In genomic region chr12:57012600-57013465, GRCh38 we compare ENCODE assay signal across 12 cellular contexts. TPM values are rescaled to one million over a fixed set of nuclear protein-coding genes. Genes with fewer than 3 reads are reported as not detected.
DNase-seq lines count a peak whose midpoint lies in the region; ATAC-seq and TF ChIP-seq lines count a peak whose summit lies in the region.
"Had no signal": no experiment of that assay in that cellular context is flagged by ENCODE, and none has a peak within 500 bp of the region (broad histone marks: within the 10 kb centered on the region; RNA-seq: fewer than 3 reads in every experiment).

No MANE protein-coding gene starts in this region.

- H3K4me1 ChIP-seq in PC-9 (replicated peaks; ENCODE audit: insufficient read depth): no peaks in the 10 kb centered on the region; the same call in 1 of the 2 replicates
- H3K4me1 ChIP-seq: suprapubic skin had no signal

- H3K4me3 ChIP-seq in PC-9: no peak overlapping the region
- H3K4me3 ChIP-seq: suprapubic skin had no signal

- no peak overlapping the region for H3K27ac Mint-ChIP-seq in memory B cell

- ATAC-seq in GM21390 (IDR thresholded peaks at IDR 0.05; ENCODE audit: unreplicated experiment) (peak; percentile 91), HG03135 (IDR thresholded peaks at IDR 0.05; ENCODE audit: unreplicated experiment) (peak; percentile 48), memory B cell (ENCODE audit: low read depth) (peak; percentile 56), HG03457 (IDR thresholded peaks at IDR 0.05; ENCODE audit: unreplicated experiment) (no peak)
- ATAC-seq: PC-3 had no signal

- POLR2A ChIA-PET in PC-9 (lab: Charles Lee; ENCODE audit: unreplicated experiment): no interaction called here

- H3K79me2 ChIP-seq in PC-9 (ENCODE audit: low read depth): no peaks in the 10 kb centered on the region

- H3K9me3 Mint-ChIP-seq in memory B cell: no peaks in the 10 kb centered on the region
- H3K9me3 Mint-ChIP-seq: brain had no signal

- DNase-seq in DMS 273 (lab: John Stamatoyannopoulos, UW; ENCODE audit: unreplicated experiment): peak; percentile 31
- no peak for DNase-seq in DMS 273 treated with DMSO at 0.1 percent for 48 hours (lab: John Stamatoyannopoulos, UW)
- DNase-seq in memory B cell (ENCODE audit: low spot score in 2 of 2): no peak
- no peak for DNase-seq in PC-9
- DNase-seq in stimulated activated naive CD4-positive, alpha-beta T cell treated with Interleukin-2 at 50 U/mL for 16 hours (lab: John Stamatoyannopoulos, UW): no peak
- DNase-seq: PC-3 had no signal

- H3K9me2 ChIP-seq in PC-9 (ENCODE audit: insufficient read depth): no peaks in the 10 kb centered on the region

- CTCF ChIA-PET in PC-9 (lab: Charles Lee): interaction anchor here (0.6 kb wide), 1 partner anchor 227 kb away, joined by 3 read pairs; no protein-coding TSS in a partner anchor

- H3K9me3 ChIP-seq in PC-9 (ENCODE audit: insufficient read depth, low read depth): no peaks in the 10 kb centered on the region
- H3K9me3 ChIP-seq: suprapubic skin had no signal

- no peaks in the 10 kb centered on the region for H4K20me1 ChIP-seq in PC-9 (ENCODE audit: insufficient read depth)

- H3K4me3 Mint-ChIP-seq in memory B cell: no peak overlapping the region

- BruUV-seq in PC-9 (replicated peaks; lab: Mats Ljungman, UMichigan): no TSS peak

- no peaks in the 10 kb centered on the region for H3K36me3 Mint-ChIP-seq in memory B cell
- H3K36me3 Mint-ChIP-seq: brain had no signal

- H3K4me1 Mint-ChIP-seq in memory B cell: peaks cover 13% of the 10 kb centered on the region

- no peaks in the 10 kb centered on the region; the same call in 1 of the 2 replicates for H3F3A ChIP-seq in PC-9 (ENCODE audit: insufficient read depth, low read depth)

- TF ChIP-seq CTCF in PC-9 (conservative IDR thresholded peaks at IDR 0.05): no peak

- no peaks in the 10 kb centered on the region for H3K36me3 ChIP-seq in PC-9 (ENCODE audit: low read depth)
- H3K36me3 ChIP-seq: suprapubic skin had no signal

- H3K4me2 ChIP-seq in PC-9: no peak overlapping the region

- H3K27me3 ChIP-seq in PC-9 (ENCODE audit: insufficient read depth, low read depth): peaks cover 48% of the 10 kb centered on the region

- intact Hi-C loops in PC-9 (cut with micrococcal nuclease; ENCODE audit: unreplicated experiment): no loop called here

- no peak overlapping the region for H3K27ac ChIP-seq in PC-9
- H3K27ac ChIP-seq: 22Rv1, suprapubic skin had no signal

- no peak overlapping the region for H2AFZ ChIP-seq in PC-9

- peaks cover 3% of the 10 kb centered on the region for H3K27me3 Mint-ChIP-seq in memory B cell

RNA-seq across cellular contexts. Expression of gene TAC3, which starts 3.5 kb away (rescaled TPM):
- total RNA-seq in PC-9 (2021): not detected in 2 replicates
- total RNA-seq: PC-3, suprapubic skin had no signal

RNA-seq across cellular contexts. Expression of gene ZBTB39, which starts 6.5 kb away (rescaled TPM):
- total RNA-seq in PC-9 (2021): 6.5 and 7.6 TPM in 2 replicates

RNA-seq across cellular contexts. Expression of gene MYO1A, which starts 37.1 kb away (rescaled TPM):
- not detected in 2 replicates for total RNA-seq in PC-9 (2021)
- total RNA-seq: PC-3 had no signal

RNA-seq across cellular contexts. Expression of gene RDH16, which starts 55.4 kb away (rescaled TPM):
- 0.79 and 0.88 TPM in 2 replicates for total RNA-seq in PC-9 (2021)
